In genomic region chr15:80776420-80777045, GRCh38 we compare ENCODE assay signal across 1 cellular context.
TF ChIP-seq lines count a peak whose summit lies in the region.

No MANE protein-coding gene starts in this region.

TF ChIP-seq in Ishikawa, 13 proteins besides CTCF, POLR2A, EP300 and RAD21 (continued from another document):
- TF ChIP-seq REST (IDR thresholded peaks at IDR 0.05; ENCODE audit: low read depth), result no peak
- TF ChIP-seq CREB1 (IDR thresholded peaks at IDR 0.05; ENCODE audit: low read depth), result no peak
- no peak for TF ChIP-seq USF1 (IDR thresholded peaks at IDR 0.05)
- TF ChIP-seq TEAD4 (IDR thresholded peaks at IDR 0.05), result peak; percentile 30; the same call in 1 of the 2 replicates
